ENCODE assay signal across 1 cellular context in genomic region chr5:109725135-109725534, GRCh38.
TF ChIP-seq lines count a peak whose summit lies in the region.

No MANE protein-coding gene starts in this region.

TF ChIP-seq in GM23338, 12 proteins besides CTCF, POLR2A, EP300 and RAD21 (continued from another document):
- TF ChIP-seq, protein P1, sequence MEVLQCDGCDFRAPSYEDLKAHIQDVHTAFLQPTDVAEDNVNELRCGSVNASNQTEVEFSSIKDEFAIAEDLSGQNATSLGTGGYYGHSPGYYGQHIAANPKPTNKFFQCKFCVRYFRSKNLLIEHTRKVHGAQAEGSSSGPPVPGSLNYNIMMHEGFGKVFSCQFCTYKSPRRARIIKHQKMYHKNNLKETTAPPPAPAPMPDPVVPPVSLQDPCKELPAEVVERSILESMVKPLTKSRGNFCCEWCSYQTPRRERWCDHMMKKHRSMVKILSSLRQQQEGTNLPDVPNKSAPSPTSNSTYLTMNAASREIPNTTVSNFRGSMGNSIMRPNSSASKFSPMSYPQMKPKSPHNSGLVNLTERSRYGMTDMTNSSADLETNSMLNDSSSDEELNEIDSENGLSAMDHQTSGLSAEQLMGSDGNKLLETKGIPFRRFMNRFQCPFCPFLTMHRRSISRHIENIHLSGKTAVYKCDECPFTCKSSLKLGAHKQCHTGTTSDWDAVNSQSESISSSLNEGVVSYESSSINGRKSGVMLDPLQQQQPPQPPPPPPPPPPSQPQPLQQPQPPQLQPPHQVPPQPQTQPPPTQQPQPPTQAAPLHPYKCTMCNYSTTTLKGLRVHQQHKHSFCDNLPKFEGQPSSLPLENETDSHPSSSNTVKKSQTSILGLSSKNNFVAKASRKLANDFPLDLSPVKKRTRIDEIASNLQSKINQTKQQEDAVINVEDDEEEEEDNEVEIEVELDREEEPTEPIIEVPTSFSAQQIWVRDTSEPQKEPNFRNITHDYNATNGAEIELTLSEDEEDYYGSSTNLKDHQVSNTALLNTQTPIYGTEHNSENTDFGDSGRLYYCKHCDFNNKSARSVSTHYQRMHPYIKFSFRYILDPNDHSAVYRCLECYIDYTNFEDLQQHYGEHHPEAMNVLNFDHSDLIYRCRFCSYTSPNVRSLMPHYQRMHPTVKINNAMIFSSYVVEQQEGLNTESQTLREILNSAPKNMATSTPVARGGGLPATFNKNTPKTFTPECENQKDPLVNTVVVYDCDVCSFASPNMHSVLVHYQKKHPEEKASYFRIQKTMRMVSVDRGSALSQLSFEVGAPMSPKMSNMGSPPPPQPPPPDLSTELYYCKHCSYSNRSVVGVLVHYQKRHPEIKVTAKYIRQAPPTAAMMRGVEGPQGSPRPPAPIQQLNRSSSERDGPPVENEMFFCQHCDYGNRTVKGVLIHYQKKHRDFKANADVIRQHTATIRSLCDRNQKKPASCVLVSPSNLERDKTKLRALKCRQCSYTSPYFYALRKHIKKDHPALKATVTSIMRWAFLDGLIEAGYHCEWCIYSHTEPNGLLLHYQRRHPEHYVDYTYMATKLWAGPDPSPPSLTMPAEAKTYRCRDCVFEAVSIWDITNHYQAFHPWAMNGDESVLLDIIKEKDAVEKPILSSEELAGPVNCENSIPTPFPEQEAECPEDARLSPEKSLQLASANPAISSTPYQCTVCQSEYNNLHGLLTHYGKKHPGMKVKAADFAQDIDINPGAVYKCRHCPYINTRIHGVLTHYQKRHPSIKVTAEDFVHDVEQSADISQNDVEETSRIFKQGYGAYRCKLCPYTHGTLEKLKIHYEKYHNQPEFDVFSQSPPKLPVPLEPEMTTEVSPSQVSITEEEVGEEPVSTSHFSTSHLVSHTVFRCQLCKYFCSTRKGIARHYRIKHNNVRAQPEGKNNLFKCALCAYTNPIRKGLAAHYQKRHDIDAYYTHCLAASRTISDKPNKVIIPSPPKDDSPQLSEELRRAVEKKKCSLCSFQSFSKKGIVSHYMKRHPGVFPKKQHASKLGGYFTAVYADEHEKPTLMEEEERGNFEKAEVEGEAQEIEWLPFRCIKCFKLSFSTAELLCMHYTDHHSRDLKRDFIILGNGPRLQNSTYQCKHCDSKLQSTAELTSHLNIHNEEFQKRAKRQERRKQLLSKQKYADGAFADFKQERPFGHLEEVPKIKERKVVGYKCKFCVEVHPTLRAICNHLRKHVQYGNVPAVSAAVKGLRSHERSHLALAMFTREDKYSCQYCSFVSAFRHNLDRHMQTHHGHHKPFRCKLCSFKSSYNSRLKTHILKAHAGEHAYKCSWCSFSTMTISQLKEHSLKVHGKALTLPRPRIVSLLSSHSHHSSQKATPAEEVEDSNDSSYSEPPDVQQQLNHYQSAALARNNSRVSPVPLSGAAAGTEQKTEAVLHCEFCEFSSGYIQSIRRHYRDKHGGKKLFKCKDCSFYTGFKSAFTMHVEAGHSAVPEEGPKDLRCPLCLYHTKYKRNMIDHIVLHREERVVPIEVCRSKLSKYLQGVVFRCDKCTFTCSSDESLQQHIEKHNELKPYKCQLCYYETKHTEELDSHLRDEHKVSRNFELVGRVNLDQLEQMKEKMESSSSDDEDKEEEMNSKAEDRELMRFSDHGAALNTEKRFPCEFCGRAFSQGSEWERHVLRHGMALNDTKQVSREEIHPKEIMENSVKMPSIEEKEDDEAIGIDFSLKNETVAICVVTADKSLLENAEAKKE (CRISPR knock-in tag; IDR thresholded peaks at IDR 0.05) = no peak
- no peak for TF ChIP-seq EZH2 (IDR thresholded peaks at IDR 0.05; ENCODE audit: low read depth, unreplicated experiment)
